In the genomic region with DNA sequence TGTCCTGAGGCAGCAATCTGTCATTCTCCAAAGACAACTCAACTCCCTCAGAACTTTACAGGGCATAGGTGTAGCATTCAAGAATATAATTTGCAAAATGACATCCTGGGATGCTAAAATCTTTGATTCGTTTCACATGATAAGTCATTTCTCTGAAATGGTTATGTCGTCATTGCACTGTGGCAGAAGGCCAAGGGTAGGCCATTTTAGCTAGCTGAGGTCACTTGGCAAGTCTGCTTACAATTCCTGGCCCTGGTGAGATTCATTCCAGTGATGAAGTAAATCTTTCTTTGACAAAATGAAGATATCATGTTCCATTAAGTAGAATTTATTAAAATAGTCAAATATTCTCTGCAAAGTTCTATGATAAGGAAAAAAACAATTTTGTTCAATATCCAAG, we compare ENCODE assay signal across 27 cellular contexts.
"Had no signal": no experiment of that assay in that cellular context is flagged by ENCODE, and none has a peak within 500 bp of the region (broad histone marks: within the 10 kb centered on the region; RNA-seq: fewer than 3 reads in every experiment).

No MANE protein-coding gene starts in this region.

- H3K4me3 Mint-ChIP-seq: activated CD4-positive, alpha-beta memory T cell treated with anti-CD3 and anti-CD28 coated beads, Interleukin-2, amount 10 ng/mL, durations not matched to agents 7 days and 5 days; activated CD4-positive, alpha-beta T cell treated with anti-CD3 and anti-CD28 coated beads for 36 hours; activated naive CD8-positive, alpha-beta T cell treated with anti-CD3 and anti-CD28 coated beads, Interleukin-2, amount 10 ng/mL, durations not matched to agents 7 days and 5 days; central memory CD8-positive, alpha-beta T cell had no signal

- ATAC-seq: activated CD4-positive, alpha-beta T cell treated with anti-CD3 and anti-CD28 coated beads for 36 hours; body of pancreas; Panc1; Right ventricle myocardium inferior had no signal

- H3K27me3 Mint-ChIP-seq: activated CD4-positive, alpha-beta memory T cell treated with anti-CD3 and anti-CD28 coated beads, Interleukin-2, amount 10 ng/mL, durations not matched to agents 7 days and 5 days; activated CD4-positive, alpha-beta T cell treated with anti-CD3 and anti-CD28 coated beads for 36 hours; activated naive CD8-positive, alpha-beta T cell treated with anti-CD3 and anti-CD28 coated beads, Interleukin-2, amount 10 ng/mL, durations not matched to agents 7 days and 5 days; central memory CD8-positive, alpha-beta T cell had no signal

- H3K27ac ChIP-seq: adrenal gland, body of pancreas, SJCRH30, VCaP had no signal

- H3K36me3 Mint-ChIP-seq: activated naive CD8-positive, alpha-beta T cell treated with anti-CD3 and anti-CD28 coated beads, Interleukin-2, amount 10 ng/mL, durations not matched to agents 7 days and 5 days had no signal

- H3K27ac Mint-ChIP-seq: activated CD4-positive, alpha-beta memory T cell treated with anti-CD3 and anti-CD28 coated beads, Interleukin-2, amount 10 ng/mL, durations not matched to agents 7 days and 5 days; activated CD4-positive, alpha-beta T cell treated with anti-CD3 and anti-CD28 coated beads for 36 hours; activated naive CD8-positive, alpha-beta T cell treated with anti-CD3 and anti-CD28 coated beads, Interleukin-2, amount 10 ng/mL, durations not matched to agents 7 days and 5 days; activated T-helper 2 cell treated with anti-CD3 and anti-CD28 coated beads, Interferon-gamma antibody, Interleukin-2, Interleukin-4, amounts not matched to agents 10 μg/mL and 5 μg/mL and 100 μg/mL, durations not matched to agents 14 hours and 24 hours and 36 hours had no signal

- H3K4me1 ChIP-seq: adrenal gland, body of pancreas, SJCRH30 had no signal

- DNase-seq: activated CD4-positive, alpha-beta memory T cell treated with anti-CD3 and anti-CD28 coated beads, Interleukin-2, amount 10 ng/mL, durations not matched to agents 7 days and 5 days; activated CD4-positive, alpha-beta T cell treated with anti-CD3 and anti-CD28 coated beads for 36 hours; activated CD4-positive, alpha-beta T cell treated with anti-CD3 and anti-CD28 coated beads, Interleukin-2, amount 50 U/mL, for 1 hour; activated naive CD4-positive, alpha-beta T cell treated with anti-CD3 and anti-CD28 coated beads, Interleukin-2, amount 50 U/mL, for 16 hours; activated naive CD8-positive, alpha-beta T cell treated with anti-CD3 and anti-CD28 coated beads, Interleukin-2, amount 10 ng/mL, durations not matched to agents 7 days and 5 days; activated T-cell treated with anti-CD3 and anti-CD28 coated beads for 4 hours; activated T-cell treated with anti-CD3 and anti-CD28 coated beads, Interleukin-2, amount 50 U/mL, for 48 hours; aorta; body of pancreas; NCI-H1048; NCI-H1417; NCI-H1694; NCI-H2029; NCI-H510A treated with DMSO at 0.1 percent for 48 hours; NCI-H69; NK-92 treated with Interleukin-12 subunit alpha and Interleukin-12 subunit beta, amount 100 ng/mL, for 24 hours; OCI-M1; RPMI8226; SJCRH30; SK-N-SH; T-helper 1 cell had no signal

- H3K4me3 ChIP-seq: adrenal gland, body of pancreas, SJCRH30 had no signal

- H3K9me3 ChIP-seq: adrenal gland, body of pancreas, SJCRH30, SK-N-SH had no signal

- H3K4me1 Mint-ChIP-seq: activated CD4-positive, alpha-beta memory T cell treated with anti-CD3 and anti-CD28 coated beads, Interleukin-2, amount 10 ng/mL, durations not matched to agents 7 days and 5 days; activated CD4-positive, alpha-beta T cell treated with anti-CD3 and anti-CD28 coated beads for 36 hours; activated naive CD8-positive, alpha-beta T cell treated with anti-CD3 and anti-CD28 coated beads, Interleukin-2, amount 10 ng/mL, durations not matched to agents 7 days and 5 days; central memory CD8-positive, alpha-beta T cell had no signal

- H3K27me3 ChIP-seq: adrenal gland, body of pancreas, SJCRH30 had no signal

- H3K36me3 ChIP-seq: adrenal gland, SJCRH30 had no signal
